Comparison of ENCODE assay signal across 9 cellular contexts in genomic region chr4:81421346-81422218, GRCh38. TPM values are rescaled to one million over a fixed set of nuclear protein-coding genes. Genes with fewer than 3 reads are reported as not detected.
DNase-seq lines count a peak whose midpoint lies in the region; ATAC-seq and TF ChIP-seq lines count a peak whose summit lies in the region.
"Had no signal": no experiment of that assay in that cellular context is flagged by ENCODE, and none has a peak within 500 bp of the region (broad histone marks: within the 10 kb centered on the region; RNA-seq: fewer than 3 reads in every experiment).

No MANE protein-coding gene starts in this region.

- H3K9me3 Mint-ChIP-seq in activated CD8-positive, alpha-beta T cell treated with anti-CD3 and anti-CD28 coated beads for 36 hours, result no peaks in the 10 kb centered on the region
- no peaks in the 10 kb centered on the region for H3K9me3 Mint-ChIP-seq in activated CD8-positive, alpha-beta T cell treated with anti-CD3 and anti-CD28 coated beads, Interleukin-2, amount 10 ng/mL, durations not matched to agents 7 days and 5 days (ENCODE audit: insufficient read depth)
- no peaks in the 10 kb centered on the region for H3K9me3 Mint-ChIP-seq in dendritic cell treated with granulocyte-macrophage colony-stimulating factor and Interleukin-4, amounts not matched to agents 40 ng/mL and 50 ng/mL, for 4 days
- H3K9me3 Mint-ChIP-seq in stimulated activated memory B cell treated with anti-CD40 and anti-IgM and Interleukin-4, amounts not matched to agents 10 μg/mL and 1 μg/mL and 100 μg/mL, for 72 hours, result no peaks in the 10 kb centered on the region

- intact Hi-C loops in activated CD8-positive, alpha-beta T cell treated with anti-CD3 and anti-CD28 coated beads for 36 hours (cut with micrococcal nuclease), result no loop called here
- intact Hi-C loops in dendritic cell treated with granulocyte-macrophage colony-stimulating factor and Interleukin-4, amounts not matched to agents 40 ng/mL and 50 ng/mL, for 4 days (cut with micrococcal nuclease), result no loop called here

- no peaks in the 10 kb centered on the region for H3K27me3 Mint-ChIP-seq in activated CD8-positive, alpha-beta T cell treated with anti-CD3 and anti-CD28 coated beads for 36 hours
- no peaks in the 10 kb centered on the region for H3K27me3 Mint-ChIP-seq in activated CD8-positive, alpha-beta T cell treated with anti-CD3 and anti-CD28 coated beads, Interleukin-2, amount 10 ng/mL, durations not matched to agents 7 days and 5 days (ENCODE audit: low read depth)
- H3K27me3 Mint-ChIP-seq in dendritic cell treated with granulocyte-macrophage colony-stimulating factor and Interleukin-4, amounts not matched to agents 40 ng/mL and 50 ng/mL, for 4 days, result no peaks in the 10 kb centered on the region
- H3K27me3 Mint-ChIP-seq in stimulated activated memory B cell treated with anti-CD40 and anti-IgM and Interleukin-4, amounts not matched to agents 10 μg/mL and 1 μg/mL and 100 μg/mL, for 72 hours, result no peaks in the 10 kb centered on the region

- H3K4me3 ChIP-seq in WERI-Rb-1 (ENCODE audit: low read depth, low read length), result no peak overlapping the region

- no peaks in the 10 kb centered on the region for H3K9me3 ChIP-seq in WERI-Rb-1 (ENCODE audit: severe bottlenecking)

- peak; percentile 45 for ATAC-seq in activated CD8-positive, alpha-beta T cell treated with anti-CD3 and anti-CD28 coated beads for 36 hours
- ATAC-seq in activated CD8-positive, alpha-beta T cell treated with anti-CD3 and anti-CD28 coated beads, Interleukin-2, amount 10 ng/mL, durations not matched to agents 7 days and 5 days, result no peak
- ATAC-seq in HG02938 (IDR thresholded peaks at IDR 0.05; ENCODE audit: unreplicated experiment), result peak; percentile 100
- ATAC-seq in stimulated activated memory B cell treated with anti-CD40 and anti-IgM and Interleukin-4, amounts not matched to agents 10 μg/mL and 1 μg/mL and 100 μg/mL, for 72 hours, result peak; percentile 100

- no peak for DNase-seq in activated CD8-positive, alpha-beta T cell treated with anti-CD3 and anti-CD28 coated beads for 36 hours
- DNase-seq in activated CD8-positive, alpha-beta T cell treated with anti-CD3 and anti-CD28 coated beads, Interleukin-2, amount 10 ng/mL, durations not matched to agents 7 days and 5 days, result no peak
- DNase-seq in NCI-H2029 (lab: John Stamatoyannopoulos, UW) (peak; percentile 12), WERI-Rb-1 (no peak), NCI-H1694 (lab: John Stamatoyannopoulos, UW) (no peak)

- CTCF ChIA-PET in activated CD8-positive, alpha-beta T cell treated with anti-CD3 and anti-CD28 coated beads for 36 hours (lab: Charles Lee), result no interaction called here
- CTCF ChIA-PET in activated CD8-positive, alpha-beta T cell treated with anti-CD3 and anti-CD28 coated beads, Interleukin-2, amount 10 ng/mL, durations not matched to agents 7 days and 5 days (lab: Charles Lee), result interaction anchor here (1.1 to 1.2 kb wide), 3 partner anchors 9 to 492 kb away, joined by 3 read pairs; no protein-coding TSS in a partner anchor

- TF ChIP-seq CTCF in activated CD8-positive, alpha-beta T cell treated with anti-CD3 and anti-CD28 coated beads for 36 hours (IDR thresholded peaks at IDR 0.05), result no peak
- TF ChIP-seq CTCF in WERI-Rb-1 (IDR thresholded peaks at IDR 0.05; ENCODE audit: low read depth, low read length), result no peak

- POLR2A ChIA-PET in activated CD8-positive, alpha-beta T cell treated with anti-CD3 and anti-CD28 coated beads for 36 hours (lab: Charles Lee), result no interaction called here
- POLR2A ChIA-PET in activated CD8-positive, alpha-beta T cell treated with anti-CD3 and anti-CD28 coated beads, Interleukin-2, amount 10 ng/mL, durations not matched to agents 7 days and 5 days (lab: Charles Lee), result no interaction called here

- H3K27ac Mint-ChIP-seq in activated CD8-positive, alpha-beta T cell treated with anti-CD3 and anti-CD28 coated beads for 36 hours, result no peak overlapping the region
- H3K27ac Mint-ChIP-seq in activated CD8-positive, alpha-beta T cell treated with anti-CD3 and anti-CD28 coated beads, Interleukin-2, amount 10 ng/mL, durations not matched to agents 7 days and 5 days, result no peak overlapping the region
- peak overlapping the region; percentile 65 for H3K27ac Mint-ChIP-seq in dendritic cell treated with granulocyte-macrophage colony-stimulating factor and Interleukin-4, amounts not matched to agents 40 ng/mL and 50 ng/mL, for 4 days
- H3K27ac Mint-ChIP-seq in stimulated activated memory B cell treated with anti-CD40 and anti-IgM and Interleukin-4, amounts not matched to agents 10 μg/mL and 1 μg/mL and 100 μg/mL, for 72 hours, result peak overlapping the region; percentile 83

- H3K27ac ChIP-seq in WERI-Rb-1, result no peak overlapping the region; the same call in 1 of the 2 replicates
- H3K27ac ChIP-seq: VCaP had no signal

- peaks cover 7% of the 10 kb centered on the region for H3K4me1 Mint-ChIP-seq in activated CD8-positive, alpha-beta T cell treated with anti-CD3 and anti-CD28 coated beads for 36 hours (ENCODE audit: low read depth)
- H3K4me1 Mint-ChIP-seq in activated CD8-positive, alpha-beta T cell treated with anti-CD3 and anti-CD28 coated beads, Interleukin-2, amount 10 ng/mL, durations not matched to agents 7 days and 5 days (ENCODE audit: low read depth), result no peaks in the 10 kb centered on the region
- peaks cover 15% of the 10 kb centered on the region for H3K4me1 Mint-ChIP-seq in dendritic cell treated with granulocyte-macrophage colony-stimulating factor and Interleukin-4, amounts not matched to agents 40 ng/mL and 50 ng/mL, for 4 days (ENCODE audit: low read depth)
- peaks cover 47% of the 10 kb centered on the region for H3K4me1 Mint-ChIP-seq in stimulated activated memory B cell treated with anti-CD40 and anti-IgM and Interleukin-4, amounts not matched to agents 10 μg/mL and 1 μg/mL and 100 μg/mL, for 72 hours

- H3K36me3 Mint-ChIP-seq in activated CD8-positive, alpha-beta T cell treated with anti-CD3 and anti-CD28 coated beads for 36 hours (ENCODE audit: low read depth), result peaks cover 4% of the 10 kb centered on the region
- no peaks in the 10 kb centered on the region for H3K36me3 Mint-ChIP-seq in activated CD8-positive, alpha-beta T cell treated with anti-CD3 and anti-CD28 coated beads, Interleukin-2, amount 10 ng/mL, durations not matched to agents 7 days and 5 days (ENCODE audit: low read depth)
- peaks cover 21% of the 10 kb centered on the region for H3K36me3 Mint-ChIP-seq in dendritic cell treated with granulocyte-macrophage colony-stimulating factor and Interleukin-4, amounts not matched to agents 40 ng/mL and 50 ng/mL, for 4 days (ENCODE audit: low read depth)
- peaks cover 21% of the 10 kb centered on the region for H3K36me3 Mint-ChIP-seq in stimulated activated memory B cell treated with anti-CD40 and anti-IgM and Interleukin-4, amounts not matched to agents 10 μg/mL and 1 μg/mL and 100 μg/mL, for 72 hours

- H3K36me3 ChIP-seq in WERI-Rb-1, result peaks cover 23% of the 10 kb centered on the region

- no peaks in the 10 kb centered on the region for H3K27me3 ChIP-seq in WERI-Rb-1 (ENCODE audit: insufficient read depth, low read depth, severe bottlenecking)

- no peak overlapping the region for H3K4me3 Mint-ChIP-seq in activated CD8-positive, alpha-beta T cell treated with anti-CD3 and anti-CD28 coated beads for 36 hours
- H3K4me3 Mint-ChIP-seq in activated CD8-positive, alpha-beta T cell treated with anti-CD3 and anti-CD28 coated beads, Interleukin-2, amount 10 ng/mL, durations not matched to agents 7 days and 5 days, result no peak overlapping the region
- H3K4me3 Mint-ChIP-seq in dendritic cell treated with granulocyte-macrophage colony-stimulating factor and Interleukin-4, amounts not matched to agents 40 ng/mL and 50 ng/mL, for 4 days, result no peak overlapping the region
- no peak overlapping the region for H3K4me3 Mint-ChIP-seq in stimulated activated memory B cell treated with anti-CD40 and anti-IgM and Interleukin-4, amounts not matched to agents 10 μg/mL and 1 μg/mL and 100 μg/mL, for 72 hours

RNA-seq across cellular contexts. Expression of gene RASGEF1B, which starts 50.1 kb away (rescaled TPM):
- 1 to 10 TPM; 6.1 to 6.2 TPM for total RNA-seq in activated CD8-positive, alpha-beta T cell treated with anti-CD3 and anti-CD28 coated beads for 36 hours
- total RNA-seq in activated CD8-positive, alpha-beta T cell treated with anti-CD3 and anti-CD28 coated beads, Interleukin-2, amount 10 ng/mL, durations not matched to agents 7 days and 5 days, result 1 to 10 TPM; 2.0 to 2.4 TPM

Comparison
In these comparisons a context has a peak if more than half of its experiments do, and no peak if none do; other contexts are left out.
1. H3K27ac Mint-ChIP-seq: peak in dendritic cell treated with granulocyte-macrophage colony-stimulating factor and Interleukin-4, amounts not matched to agents 40 ng/mL and 50 ng/mL, for 4 days (single experiment) and stimulated activated memory B cell treated with anti-CD40 and anti-IgM and Interleukin-4, amounts not matched to agents 10 μg/mL and 1 μg/mL and 100 μg/mL, for 72 hours (single experiment); none in activated CD8-positive, alpha-beta T cell treated with anti-CD3 and anti-CD28 coated beads for 36 hours (single experiment) and activated CD8-positive, alpha-beta T cell treated with anti-CD3 and anti-CD28 coated beads, Interleukin-2, amount 10 ng/mL, durations not matched to agents 7 days and 5 days (single experiment).